Comparison of ENCODE assay signal across 23 cellular contexts in genomic region chr1:178899402-178899801, GRCh38. TPM values are rescaled to one million over a fixed set of nuclear protein-coding genes. Genes with fewer than 3 reads are reported as not detected.
"Had no signal": no experiment of that assay in that cellular context is flagged by ENCODE, and none has a peak within 500 bp of the region (broad histone marks: within the 10 kb centered on the region; RNA-seq: fewer than 3 reads in every experiment).

No MANE protein-coding gene starts in this region.

- DNase-seq: activated CD4-positive, alpha-beta T cell treated with anti-CD3 and anti-CD28 coated beads, Interleukin-2, amount 50 U/mL, for 4 hours; activated naive CD4-positive, alpha-beta T cell treated with anti-CD3 and anti-CD28 coated beads, Interleukin-2, amount 50 U/mL, for 16 hours; activated T-cell treated with anti-CD3 and anti-CD28 coated beads, Interleukin-2, amount 50 U/mL, for 24 hours; foreskin fibroblast; glutamatergic neuron; hippocampal formation; left lung; midbrain; stimulated activated CD4-positive, alpha-beta T cell treated with anti-CD3 and anti-CD28 coated beads, Interleukin-12 subunit alpha, Interleukin-12 subunit beta, amount 100 ng/mL, for 4 hours; stimulated activated CD4-positive, alpha-beta T cell treated with anti-CD3 and anti-CD28 coated beads, Interleukin-1b, Interleukin-23, amount 100 ng/mL, for 48 hours; stimulated activated CD8-positive, alpha-beta memory T cell treated with anti-CD3 and anti-CD28 coated beads, Interleukin-4, amount 100 ng/mL, for 48 hours; stimulated activated naive CD8-positive, alpha-beta T cell treated with anti-CD3 and anti-CD28 coated beads, Interleukin-15, Interleukin-2, amounts not matched to agents 100 U/mL and 50 U/mL, for 24 hours; substantia nigra; SW 1271; tibial artery; WERI-Rb-1 had no signal

- H3K36me3 ChIP-seq: left lung, prostate gland, right atrium auricular region, tibial artery had no signal

- H3K27ac ChIP-seq: cardiac muscle cell, left lung, neural progenitor cell, prostate gland, right atrium auricular region, tibial artery, WERI-Rb-1 had no signal

- H3K4me1 ChIP-seq: left lung, neural progenitor cell, prostate gland, right atrium auricular region, tibial artery had no signal

- ATAC-seq: left lung; stimulated activated naive CD8-positive, alpha-beta T cell treated with anti-CD3 and anti-CD28 coated beads, Interleukin-15, Interleukin-2, amounts not matched to agents 100 U/mL and 50 U/mL, for 24 hours had no signal

- H3K4me3 ChIP-seq: cardiac muscle cell, left lung, neural progenitor cell, prostate gland, right atrium auricular region, tibial artery had no signal

- H3K4me2 ChIP-seq: neural progenitor cell had no signal

- H3K27me3 Mint-ChIP-seq: activated T-cell treated with anti-CD3 and anti-CD28 coated beads, Interleukin-2, amount 50 U/mL, for 24 hours had no signal

- H3K27me3 ChIP-seq: cardiac muscle cell, left lung, neural progenitor cell, right atrium auricular region, tibial artery had no signal

- H3K9me3 ChIP-seq: left lung, prostate gland, right atrium auricular region, tibial artery had no signal

- H3K9ac ChIP-seq: neural progenitor cell had no signal

- H3K4me3 Mint-ChIP-seq: activated T-cell treated with anti-CD3 and anti-CD28 coated beads, Interleukin-2, amount 50 U/mL, for 24 hours; neural progenitor cell had no signal

- H2AFZ ChIP-seq: neural progenitor cell had no signal

- H3K27ac Mint-ChIP-seq: activated T-cell treated with anti-CD3 and anti-CD28 coated beads, Interleukin-2, amount 50 U/mL, for 24 hours; neural progenitor cell had no signal

- H3K4me1 Mint-ChIP-seq: neural progenitor cell had no signal

RNA-seq across cellular contexts. Expression of gene ANGPTL1, which starts 28.5 kb away (rescaled TPM):
- total RNA-seq: cardiac muscle cell; dermis microvascular lymphatic vessel endothelial cell; kidney epithelial cell; T-helper 2 cell treated with Interferon-gamma antibody and Interleukin-4, amounts not matched to agents 100 ng/mL and 5 ng/mL, for 36 hours had no signal
- polyA plus RNA-seq: cardiac muscle cell had no signal
